ENCODE assay signal across 12 cellular contexts in genomic region chr2:194319222-194319992, GRCh38.
DNase-seq lines count a peak whose midpoint lies in the region; ATAC-seq and TF ChIP-seq lines count a peak whose summit lies in the region.
"Had no signal": no experiment of that assay in that cellular context is flagged by ENCODE, and none has a peak within 500 bp of the region (broad histone marks: within the 10 kb centered on the region; RNA-seq: fewer than 3 reads in every experiment).

No MANE protein-coding gene starts in this region.

- no peak for DNase-seq in activated CD4-positive, alpha-beta T cell treated with anti-CD3 and anti-CD28 coated beads for 36 hours
- no peak for DNase-seq in activated CD4-positive, alpha-beta T cell treated with anti-CD3 and anti-CD28 coated beads, Interleukin-2, amount 50 U/mL, for 4 hours
- DNase-seq in OCI-M1 (lab: John Stamatoyannopoulos, UW) (peak; percentile 40), upper lobe of right lung (no peak), Peyer's patch (no peak), NCI-H187 (lab: John Stamatoyannopoulos, UW) (no peak), KBM-7 (no peak)
- DNase-seq: activated CD8-positive, alpha-beta T cell treated with anti-CD3 and anti-CD28 coated beads for 36 hours; heart right ventricle had no signal

- intact Hi-C loops in activated CD4-positive, alpha-beta T cell treated with anti-CD3 and anti-CD28 coated beads for 36 hours (cut with DNase I, micrococcal nuclease): no loop called here
- intact Hi-C loops in upper lobe of right lung (cut with DNase I): no loop called here

- H3K36me3 ChIP-seq in upper lobe of right lung: no peaks in the 10 kb centered on the region
- no peaks in the 10 kb centered on the region for H3K36me3 ChIP-seq in Peyer's patch
- H3K36me3 ChIP-seq: heart right ventricle, neutrophil had no signal

- TF ChIP-seq CTCF in upper lobe of right lung (IDR thresholded peaks at IDR 0.05): no peak
- TF ChIP-seq CTCF in Peyer's patch (IDR thresholded peaks at IDR 0.05): no peak

- H3K27ac ChIP-seq in upper lobe of right lung: no peak overlapping the region
- H3K27ac ChIP-seq in Peyer's patch: no peak overlapping the region
- H3K27ac ChIP-seq: heart right ventricle, neutrophil had no signal

- H3K4me3 ChIP-seq in upper lobe of right lung: no peak overlapping the region
- no peak overlapping the region for H3K4me3 ChIP-seq in Peyer's patch
- H3K4me3 ChIP-seq: heart right ventricle had no signal

- CTCF ChIA-PET in activated CD4-positive, alpha-beta T cell treated with anti-CD3 and anti-CD28 coated beads for 36 hours (lab: Charles Lee): interaction anchor here (0.7 to 1.0 kb wide), 2 partner anchors 9 to 48 kb away, joined by 3 read pairs; no protein-coding TSS in a partner anchor

- H3K27me3 ChIP-seq in upper lobe of right lung: no peaks in the 10 kb centered on the region
- H3K27me3 ChIP-seq in Peyer's patch: no peaks in the 10 kb centered on the region
- H3K27me3 ChIP-seq: heart right ventricle, neutrophil had no signal

- no peak overlapping the region for H3K27ac Mint-ChIP-seq in activated CD4-positive, alpha-beta T cell treated with anti-CD3 and anti-CD28 coated beads for 36 hours
- H3K27ac Mint-ChIP-seq: activated CD8-positive, alpha-beta T cell treated with anti-CD3 and anti-CD28 coated beads for 36 hours; IgD-negative memory B cell had no signal

- no peaks in the 10 kb centered on the region for H3K4me1 ChIP-seq in upper lobe of right lung
- H3K4me1 ChIP-seq in Peyer's patch: no peaks in the 10 kb centered on the region
- H3K4me1 ChIP-seq: heart right ventricle had no signal

- peak; percentile 42 for ATAC-seq in activated CD4-positive, alpha-beta T cell treated with anti-CD3 and anti-CD28 coated beads for 36 hours
- ATAC-seq in HG02981 (IDR thresholded peaks at IDR 0.05; ENCODE audit: unreplicated experiment): peak; percentile 73
- ATAC-seq in upper lobe of right lung: peak; percentile 37
- ATAC-seq: activated CD8-positive, alpha-beta T cell treated with anti-CD3 and anti-CD28 coated beads for 36 hours; heart right ventricle had no signal

- no peaks in the 10 kb centered on the region for H3K4me1 Mint-ChIP-seq in activated CD4-positive, alpha-beta T cell treated with anti-CD3 and anti-CD28 coated beads for 36 hours
- H3K4me1 Mint-ChIP-seq: IgD-negative memory B cell had no signal

- in situ Hi-C loops in KBM-7 (cut with MboI; ENCODE audit: low pct_unique_long_range_greater_than_20kb, low sequenced_read_pairs): no loop called here

- H3K4me3 Mint-ChIP-seq in activated CD4-positive, alpha-beta T cell treated with anti-CD3 and anti-CD28 coated beads for 36 hours: no peak overlapping the region
- H3K4me3 Mint-ChIP-seq: activated CD8-positive, alpha-beta T cell treated with anti-CD3 and anti-CD28 coated beads for 36 hours; IgD-negative memory B cell had no signal

- POLR2A ChIA-PET in activated CD4-positive, alpha-beta T cell treated with anti-CD3 and anti-CD28 coated beads for 36 hours (lab: Charles Lee): no interaction called here

- H3K9me3 ChIP-seq in upper lobe of right lung: no peaks in the 10 kb centered on the region
- no peaks in the 10 kb centered on the region for H3K9me3 ChIP-seq in Peyer's patch
- H3K9me3 ChIP-seq: neutrophil had no signal

- no peaks in the 10 kb centered on the region for H3K27me3 Mint-ChIP-seq in activated CD4-positive, alpha-beta T cell treated with anti-CD3 and anti-CD28 coated beads for 36 hours
- H3K27me3 Mint-ChIP-seq: activated CD8-positive, alpha-beta T cell treated with anti-CD3 and anti-CD28 coated beads for 36 hours; IgD-negative memory B cell had no signal

- no peak for TF ChIP-seq POLR2A in Peyer's patch (IDR thresholded peaks at IDR 0.05)

- no peaks in the 10 kb centered on the region for H3K9me3 Mint-ChIP-seq in activated CD4-positive, alpha-beta T cell treated with anti-CD3 and anti-CD28 coated beads for 36 hours (ENCODE audit: low read depth)
- H3K9me3 Mint-ChIP-seq: activated CD8-positive, alpha-beta T cell treated with anti-CD3 and anti-CD28 coated beads for 36 hours; IgD-negative memory B cell had no signal

- no peaks in the 10 kb centered on the region for H3K36me3 Mint-ChIP-seq in activated CD4-positive, alpha-beta T cell treated with anti-CD3 and anti-CD28 coated beads for 36 hours (ENCODE audit: low read depth)
- H3K36me3 Mint-ChIP-seq: IgD-negative memory B cell had no signal
